8 cellular contexts compared by ENCODE assay signal in genomic region chr6:27237089-27237723, GRCh38. TPM values are rescaled to one million over a fixed set of nuclear protein-coding genes. Genes with fewer than 3 reads are reported as not detected.
DNase-seq lines count a peak whose midpoint lies in the region; ATAC-seq and TF ChIP-seq lines count a peak whose summit lies in the region.

No MANE protein-coding gene starts in this region.

- H3K9me3 ChIP-seq in cardiac muscle cell (ENCODE audit: low read depth) (no peaks in the 10 kb centered on the region), left ventricle myocardium inferior (replicated peaks) (no peaks in the 10 kb centered on the region)
- H3K9me3 ChIP-seq in effector memory CD4-positive, alpha-beta T cell (ENCODE audit: control insufficient read depth, low read length) = no peaks in the 10 kb centered on the region

- no peaks in the 10 kb centered on the region for H3K36me3 ChIP-seq in cardiac muscle cell
- no peaks in the 10 kb centered on the region for H3K36me3 ChIP-seq in left ventricle myocardium inferior
- H3K36me3 ChIP-seq in effector memory CD4-positive, alpha-beta T cell (ENCODE audit: control insufficient read depth, insufficient read depth, low read length) = no peaks in the 10 kb centered on the region

- H3K4me1 ChIP-seq in cardiac muscle cell (ENCODE audit: low read depth) (no peaks in the 10 kb centered on the region), left ventricle myocardium inferior (no peaks in the 10 kb centered on the region)
- H3K4me1 ChIP-seq in effector memory CD4-positive, alpha-beta T cell (ENCODE audit: control insufficient read depth, insufficient read depth, low read length, poor library complexity, severe bottlenecking) = no peaks in the 10 kb centered on the region

- intact Hi-C loops in left ventricle myocardium inferior (cut with micrococcal nuclease) = no loop called here

- DNase-seq in cardiac muscle cell (ENCODE audit: low read depth in 1 of 2, low spot score in 1 of 2) (peak in 1 of 2 donors; percentile 54), left ventricle myocardium inferior (no peak), NCI-H1436 (lab: John Stamatoyannopoulos, UW) (no peak)
- DNase-seq in stimulated activated CD8-positive, alpha-beta memory T cell treated with anti-CD3 and anti-CD28 coated beads, Interleukin-15, amount 100 ng/mL, for 24 hours (ENCODE audit: low read depth) = peak; percentile 46
- no peak for DNase-seq in effector memory CD4-positive, alpha-beta T cell

- ATAC-seq in esophagus mucosa (peak; percentile 67), HG02623 (IDR thresholded peaks at IDR 0.05; ENCODE audit: unreplicated experiment) (no peak)

- no peak for TF ChIP-seq CTCF in cardiac muscle cell (IDR thresholded peaks at IDR 0.05; ENCODE audit: low read depth, low read length)
- no peak for TF ChIP-seq CTCF in left ventricle myocardium inferior (IDR thresholded peaks at IDR 0.05; ENCODE audit: borderline replicate concordance)
- no peak for TF ChIP-seq CTCF in WI38 (IDR thresholded peaks at IDR 0.05; ENCODE audit: low read depth, low read length)

- peaks cover 42% of the 10 kb centered on the region for H3K27me3 ChIP-seq in cardiac muscle cell
- peaks cover 97% of the 10 kb centered on the region for H3K27me3 ChIP-seq in left ventricle myocardium inferior (ENCODE audit: low read depth)
- peaks cover 37% of the 10 kb centered on the region for H3K27me3 ChIP-seq in effector memory CD4-positive, alpha-beta T cell (replicated peaks; ENCODE audit: control insufficient read depth, insufficient read depth, low read length, poor library complexity, severe bottlenecking)

- peak overlapping the region; percentile 10 for H3K4me3 ChIP-seq in cardiac muscle cell
- no peak overlapping the region for H3K4me3 ChIP-seq in left ventricle myocardium inferior
- peak overlapping the region; percentile 54; the same call in 1 of the 2 replicates for H3K4me3 ChIP-seq in WI38 (ENCODE audit: low read depth, low read length)
- H3K4me3 ChIP-seq in effector memory CD4-positive, alpha-beta T cell (ENCODE audit: insufficient read depth, low read depth, low read length, poor library complexity, severe bottlenecking) = no peak overlapping the region

- H3K27ac ChIP-seq in cardiac muscle cell (no peak overlapping the region), left ventricle myocardium inferior (replicated peaks) (no peak overlapping the region)
- no peak overlapping the region for H3K27ac ChIP-seq in effector memory CD4-positive, alpha-beta T cell (ENCODE audit: insufficient read depth, low read length, poor library complexity, severe bottlenecking)

RNA-seq across cellular contexts. Expression of gene PRSS16, which starts 10.3 kb away (rescaled TPM):
- total RNA-seq in cardiac muscle cell (4.4 and 9.9 TPM in 2 replicates), left ventricle myocardium inferior (0.49 TPM), esophagus mucosa (7.7 TPM)
- polyA plus RNA-seq in cardiac muscle cell = 2.7 and 5.2 TPM in 2 replicates

Comparison
In these comparisons a context has a peak if more than half of its experiments do, and no peak if none do; other contexts are left out.
1. H3K4me3 ChIP-seq: peak in cardiac muscle cell (single experiment) and WI38 (single experiment); none in left ventricle myocardium inferior (single experiment) and effector memory CD4-positive, alpha-beta T cell (single experiment).